Comparison of ENCODE assay signal across 1 cellular context in the genomic region with DNA sequence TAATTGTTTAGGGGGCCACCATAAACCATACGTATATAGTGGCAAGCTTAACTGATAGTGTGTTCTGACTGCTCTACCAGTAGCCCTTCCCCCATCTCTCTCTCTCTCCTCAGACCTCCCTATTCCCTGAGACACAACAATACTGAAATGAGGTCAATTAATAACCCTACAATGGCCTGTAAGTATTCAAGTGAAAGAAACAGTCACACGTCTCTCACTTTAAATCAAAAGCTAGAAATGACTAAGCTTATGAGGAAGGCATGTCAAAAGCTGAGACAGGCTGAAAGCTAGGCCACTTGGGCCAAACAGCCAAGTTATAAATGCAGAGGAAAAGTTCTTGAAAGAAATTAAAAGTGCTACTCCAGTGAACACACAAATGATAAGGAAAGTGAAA.
A peak's percentile ranks its signal among the peaks of the same experiment; 100 is the strongest.
TF ChIP-seq lines count a peak whose summit lies in the region.

No MANE protein-coding gene starts in this region.

TF ChIP-seq in GM12878, 131 proteins besides CTCF, POLR2A, EP300 and RAD21 (continued from another document):
- TF ChIP-seq, protein P1, sequence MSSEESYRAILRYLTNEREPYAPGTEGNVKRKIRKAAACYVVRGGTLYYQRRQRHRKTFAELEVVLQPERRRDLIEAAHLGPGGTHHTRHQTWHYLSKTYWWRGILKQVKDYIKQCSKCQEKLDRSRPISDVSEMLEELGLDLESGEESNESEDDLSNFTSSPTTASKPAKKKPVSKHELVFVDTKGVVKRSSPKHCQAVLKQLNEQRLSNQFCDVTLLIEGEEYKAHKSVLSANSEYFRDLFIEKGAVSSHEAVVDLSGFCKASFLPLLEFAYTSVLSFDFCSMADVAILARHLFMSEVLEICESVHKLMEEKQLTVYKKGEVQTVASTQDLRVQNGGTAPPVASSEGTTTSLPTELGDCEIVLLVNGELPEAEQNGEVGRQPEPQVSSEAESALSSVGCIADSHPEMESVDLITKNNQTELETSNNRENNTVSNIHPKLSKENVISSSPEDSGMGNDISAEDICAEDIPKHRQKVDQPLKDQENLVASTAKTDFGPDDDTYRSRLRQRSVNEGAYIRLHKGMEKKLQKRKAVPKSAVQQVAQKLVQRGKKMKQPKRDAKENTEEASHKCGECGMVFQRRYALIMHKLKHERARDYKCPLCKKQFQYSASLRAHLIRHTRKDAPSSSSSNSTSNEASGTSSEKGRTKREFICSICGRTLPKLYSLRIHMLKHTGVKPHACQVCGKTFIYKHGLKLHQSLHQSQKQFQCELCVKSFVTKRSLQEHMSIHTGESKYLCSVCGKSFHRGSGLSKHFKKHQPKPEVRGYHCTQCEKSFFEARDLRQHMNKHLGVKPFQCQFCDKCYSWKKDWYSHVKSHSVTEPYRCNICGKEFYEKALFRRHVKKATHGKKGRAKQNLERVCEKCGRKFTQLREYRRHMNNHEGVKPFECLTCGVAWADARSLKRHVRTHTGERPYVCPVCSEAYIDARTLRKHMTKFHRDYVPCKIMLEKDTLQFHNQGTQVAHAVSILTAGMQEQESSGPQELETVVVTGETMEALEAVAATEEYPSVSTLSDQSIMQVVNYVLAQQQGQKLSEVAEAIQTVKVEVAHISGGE (CRISPR knock-in tag; IDR thresholded peaks at IDR 0.05) = no peak
- TF ChIP-seq TCF7 (IDR thresholded peaks at IDR 0.05; ENCODE audit: borderline replicate concordance) = no peak
- peak; percentile 46 to 48; a peak in 2 of 4 replicates for TF ChIP-seq IKZF2 (IDR thresholded peaks at IDR 0.05)
- TF ChIP-seq PAX5 (IDR thresholded peaks at IDR 0.05; ENCODE audit: borderline replicate concordance, low read depth, low read length) = peak; percentile 40; the same call in 1 of the 2 replicates
- TF ChIP-seq FOS (IDR thresholded peaks at IDR 0.05; ENCODE audit: borderline replicate concordance, extremely low read depth, insufficient read length) = no peak
- peak; percentile 63 for TF ChIP-seq MTA2 (IDR thresholded peaks at IDR 0.05; ENCODE audit: low read depth)
- TF ChIP-seq MEF2A (IDR thresholded peaks at IDR 0.05; ENCODE audit: insufficient read depth, low read depth, low read length) = 0 out of 2 replicates have a peak, but pooled peaks have one; percentile 8
- no peak for TF ChIP-seq CHD4 (IDR thresholded peaks at IDR 0.05)
- TF ChIP-seq, protein P2, sequence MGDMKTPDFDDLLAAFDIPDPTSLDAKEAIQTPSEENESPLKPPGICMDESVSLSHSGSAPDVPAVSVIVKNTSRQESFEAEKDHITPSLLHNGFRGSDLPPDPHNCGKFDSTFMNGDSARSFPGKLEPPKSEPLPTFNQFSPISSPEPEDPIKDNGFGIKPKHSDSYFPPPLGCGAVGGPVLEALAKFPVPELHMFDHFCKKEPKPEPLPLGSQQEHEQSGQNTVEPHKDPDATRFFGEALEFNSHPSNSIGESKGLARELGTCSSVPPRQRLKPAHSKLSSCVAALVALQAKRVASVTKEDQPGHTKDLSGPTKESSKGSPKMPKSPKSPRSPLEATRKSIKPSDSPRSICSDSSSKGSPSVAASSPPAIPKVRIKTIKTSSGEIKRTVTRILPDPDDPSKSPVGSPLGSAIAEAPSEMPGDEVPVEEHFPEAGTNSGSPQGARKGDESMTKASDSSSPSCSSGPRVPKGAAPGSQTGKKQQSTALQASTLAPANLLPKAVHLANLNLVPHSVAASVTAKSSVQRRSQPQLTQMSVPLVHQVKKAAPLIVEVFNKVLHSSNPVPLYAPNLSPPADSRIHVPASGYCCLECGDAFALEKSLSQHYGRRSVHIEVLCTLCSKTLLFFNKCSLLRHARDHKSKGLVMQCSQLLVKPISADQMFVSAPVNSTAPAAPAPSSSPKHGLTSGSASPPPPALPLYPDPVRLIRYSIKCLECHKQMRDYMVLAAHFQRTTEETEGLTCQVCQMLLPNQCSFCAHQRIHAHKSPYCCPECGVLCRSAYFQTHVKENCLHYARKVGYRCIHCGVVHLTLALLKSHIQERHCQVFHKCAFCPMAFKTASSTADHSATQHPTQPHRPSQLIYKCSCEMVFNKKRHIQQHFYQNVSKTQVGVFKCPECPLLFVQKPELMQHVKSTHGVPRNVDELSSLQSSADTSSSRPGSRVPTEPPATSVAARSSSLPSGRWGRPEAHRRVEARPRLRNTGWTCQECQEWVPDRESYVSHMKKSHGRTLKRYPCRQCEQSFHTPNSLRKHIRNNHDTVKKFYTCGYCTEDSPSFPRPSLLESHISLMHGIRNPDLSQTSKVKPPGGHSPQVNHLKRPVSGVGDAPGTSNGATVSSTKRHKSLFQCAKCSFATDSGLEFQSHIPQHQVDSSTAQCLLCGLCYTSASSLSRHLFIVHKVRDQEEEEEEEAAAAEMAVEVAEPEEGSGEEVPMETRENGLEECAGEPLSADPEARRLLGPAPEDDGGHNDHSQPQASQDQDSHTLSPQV (IDR thresholded peaks at IDR 0.05) = no peak
